In genomic region chr20:37651932-37652331, GRCh38 we compare ENCODE assay signal across 8 cellular contexts. TPM values are rescaled to one million over a fixed set of nuclear protein-coding genes. Genes with fewer than 3 reads are reported as not detected.
A peak's percentile ranks its signal among the peaks of the same experiment; 100 is the strongest.
DNase-seq lines count a peak whose midpoint lies in the region; ATAC-seq, FAIRE-seq and TF ChIP-seq lines count a peak whose summit lies in the region.

No MANE protein-coding gene starts in this region.

- POLR2A ChIA-PET in MCF 10A (lab: Yijun Ruan, JAX) (no interaction called here), GM12878 (lab: Charles Lee) (no interaction called here), HepG2 (lab: Yijun Ruan, JAX) (no interaction called here)

- H3K4me3 Mint-ChIP-seq in MCF 10A (ENCODE audit: unreplicated experiment): no peak overlapping the region

- H3K27me3 ChIP-seq in breast epithelium (peaks cover 0 to 6% of the 10 kb centered on the region in 2 donors), GM12878 (replicated peaks in 1 of 2; ENCODE audit: control insufficient read depth in 2 of 2, insufficient read depth in 2 of 2, low read length in 1 of 2) (peaks cover 0 to 7% of the 10 kb centered on the region in 2 experiments; a peak in 2 of 4 replicates), HepG2 (ENCODE audit: control insufficient read depth in 1 of 2, insufficient read depth in 2 of 2, low read length in 2 of 2) (peaks cover 0 to 12% of the 10 kb centered on the region in 2 experiments; a peak in 2 of 5 replicates), upper lobe of right lung (no peaks in the 10 kb centered on the region)
- peaks cover 4% of the 10 kb centered on the region for H3K27me3 ChIP-seq in effector memory CD4-positive, alpha-beta T cell (replicated peaks; ENCODE audit: control insufficient read depth, insufficient read depth, low read length, poor library complexity, severe bottlenecking)

- intact Hi-C loops in MCF 10A (cut with micrococcal nuclease): no loop called here
- intact Hi-C loops in breast epithelium (cut with DNase I; ENCODE audit: low total_unique reads): no loop called here
- intact Hi-C loops in GM12878 (cut with micrococcal nuclease; ENCODE audit: unreplicated experiment): loop anchor here (5.0 to 10.0 kb wide), 2 partner anchors 253 to 340 kb away; partner anchors contain the start of gene VSTM2L
- intact Hi-C loops in HepG2 (cut with micrococcal nuclease; ENCODE audit: unreplicated experiment): loop anchor here (1.0 kb wide), 1 partner anchor 245 kb away; no protein-coding TSS in a partner anchor
- intact Hi-C loops in upper lobe of right lung (cut with DNase I): no loop called here

- RAD21 ChIA-PET in GM12878 (lab: Charles Lee; ENCODE audit: unreplicated experiment): no interaction called here

- CTCF ChIA-PET in MCF 10A (lab: Yijun Ruan, JAX): interaction anchor here (1.0 kb wide), 1 partner anchor 28 kb away, joined by 3 read pairs; no protein-coding TSS in a partner anchor
- CTCF ChIA-PET in GM12878 (lab: Yijun Ruan, JAX): no interaction called here
- CTCF ChIA-PET in HepG2 (lab: Yijun Ruan, JAX; ENCODE audit: low intra/inter-chr PET ratio, low total read pairs): interaction anchor here (1.1 to 1.9 kb wide), 6 partner anchors 107 to 341 kb away, joined by 4 to 11 read pairs (median 8); partner anchors contain the start of gene VSTM2L

- peak; percentile 76 for TF ChIP-seq RAD21 in GM12878 (IDR thresholded peaks at IDR 0.05; ENCODE audit: insufficient read depth, low read depth, low read length)
- peak; percentile 97 for TF ChIP-seq RAD21 in HepG2 (CRISPR knock-in tag; IDR thresholded peaks at IDR 0.05)

- H3K27ac Mint-ChIP-seq in MCF 10A (ENCODE audit: low read depth, unreplicated experiment): no peak overlapping the region

- TF ChIP-seq EP300 in GM12878 (IDR thresholded peaks at IDR 0.05; ENCODE audit: borderline replicate concordance in 1 of 2, control insufficient read depth in 1 of 2, low read depth in 2 of 2, low read length in 2 of 2) (no peak), HepG2 (IDR thresholded peaks at IDR 0.05; ENCODE audit: low read depth in 2 of 2, low read length in 2 of 2) (no peak), HepG2 (CRISPR knock-in tag; IDR thresholded peaks at IDR 0.05; ENCODE audit: borderline replicate concordance) (no peak)

- peaks cover 4% of the 10 kb centered on the region for H3K4me1 Mint-ChIP-seq in MCF 10A (ENCODE audit: insufficient read depth, unreplicated experiment)

- H3K36me3 Mint-ChIP-seq in MCF 10A (ENCODE audit: insufficient read depth, unreplicated experiment): no peaks in the 10 kb centered on the region

- no peak overlapping the region for H3K9ac ChIP-seq in GM12878 (ENCODE audit: control insufficient read depth, insufficient read depth, low read length)
- no peak overlapping the region for H3K9ac ChIP-seq in HepG2 (ENCODE audit: insufficient read depth, low read depth, low read length)

- H3K79me2 ChIP-seq in GM12878 (ENCODE audit: control insufficient read depth, insufficient read depth, low read length) (no peaks in the 10 kb centered on the region), HepG2 (ENCODE audit: insufficient read depth, low read length) (no peaks in the 10 kb centered on the region)

- H3K4me1 ChIP-seq in breast epithelium (no peaks in the 10 kb centered on the region), GM12878 (ENCODE audit: control insufficient read depth, insufficient read depth, low read length) (no peaks in the 10 kb centered on the region), HepG2 (ENCODE audit: insufficient read depth, low read length) (no peaks in the 10 kb centered on the region), upper lobe of right lung (no peaks in the 10 kb centered on the region)
- H3K4me1 ChIP-seq in effector memory CD4-positive, alpha-beta T cell (ENCODE audit: control insufficient read depth, insufficient read depth, low read length, poor library complexity, severe bottlenecking): no peaks in the 10 kb centered on the region

- SMC1A ChIA-PET in GM12878 (lab: Charles Lee; ENCODE audit: uncharacterized antibody, unreplicated experiment): no interaction called here

- no peaks in the 10 kb centered on the region for H4K20me1 ChIP-seq in GM12878 (ENCODE audit: control insufficient read depth, insufficient read depth)
- no peaks in the 10 kb centered on the region for H4K20me1 ChIP-seq in HepG2 (ENCODE audit: insufficient read depth, low read length)

- in situ Hi-C loops in GM12878 (cut with MboI): no loop called here
- in situ Hi-C loops in HepG2 (cut with HindIII; ENCODE audit: extremely low pct_ligation_motif_present, low pct_unique_long_range_greater_than_20kb): loop anchor here (10.0 kb wide), 1 partner anchor 243 kb away; no protein-coding TSS in a partner anchor

- TF ChIP-seq CTCF in MCF 10A (IDR thresholded peaks at IDR 0.05; ENCODE audit: unreplicated experiment): peak; percentile 13
- TF ChIP-seq CTCF in breast epithelium (IDR thresholded peaks at IDR 0.05): peak in 1 of 3 donors; percentile 15
- TF ChIP-seq CTCF in GM12878 (IDR thresholded peaks at IDR 0.05 in 2 of 3, conservative IDR thresholded peaks at IDR 0.05 in 1 of 3; ENCODE audit: control insufficient read depth in 2 of 3, extremely low read depth in 1 of 3, insufficient read depth in 1 of 3, low read depth in 3 of 3, low read length in 3 of 3): peak; percentile 54 to 60 (median 56); a peak in 4 of 6 replicates
- TF ChIP-seq CTCF in HepG2 (CRISPR knock-in tag; IDR thresholded peaks at IDR 0.05): peak; percentile 96
- TF ChIP-seq CTCF in upper lobe of right lung (IDR thresholded peaks at IDR 0.05): peak; percentile 53

- DNase-seq in MCF 10A (ENCODE audit: unreplicated experiment): peak; percentile 52
- no peak for DNase-seq in breast epithelium (ENCODE audit: low spot score in 2 of 2)
- DNase-seq in NCI-H526 treated with DMSO at 0.1 percent for 48 hours (lab: John Stamatoyannopoulos, UW): peak; percentile 29
- no peak for DNase-seq in GM12878 (ENCODE audit: low read depth, low spot score)
- DNase-seq in HepG2 (ENCODE audit: low spot score): peak; percentile 51
- peak; percentile 75 for DNase-seq in upper lobe of right lung
- DNase-seq in GOT3 (lab: John Stamatoyannopoulos, UW): no peak
- no peak for DNase-seq in effector memory CD4-positive, alpha-beta T cell

- FAIRE-seq in GM12878 (lab: Jason Lieb, UNC): no peak
- FAIRE-seq in HepG2 (lab: Jason Lieb, UNC): peak; percentile 73

- H3K27me3 Mint-ChIP-seq in MCF 10A (ENCODE audit: insufficient read depth, unreplicated experiment): peaks cover 66% of the 10 kb centered on the region

- H3K9me3 Mint-ChIP-seq in MCF 10A (ENCODE audit: unreplicated experiment): no peaks in the 10 kb centered on the region

- H3K4me3 ChIP-seq in breast epithelium (no peak overlapping the region), GM12878 (no peak overlapping the region), HepG2 (replicated peaks in 1 of 3; ENCODE audit: insufficient read depth in 1 of 3, low read depth in 2 of 3, low read length in 3 of 3) (no peak overlapping the region), upper lobe of right lung (no peak overlapping the region)
- H3K4me3 ChIP-seq in effector memory CD4-positive, alpha-beta T cell (ENCODE audit: insufficient read depth, low read depth, low read length, poor library complexity, severe bottlenecking): no peak overlapping the region

- H3K36me3 ChIP-seq in breast epithelium (no peaks in the 10 kb centered on the region), GM12878 (ENCODE audit: control insufficient read depth in 2 of 2, insufficient read depth in 2 of 2, low read length in 1 of 2) (no peaks in the 10 kb centered on the region), HepG2 (replicated peaks in 1 of 2; ENCODE audit: control insufficient read depth in 1 of 2, insufficient read depth in 2 of 2, low read length in 2 of 2) (no peaks in the 10 kb centered on the region), upper lobe of right lung (no peaks in the 10 kb centered on the region)
- H3K36me3 ChIP-seq in effector memory CD4-positive, alpha-beta T cell (ENCODE audit: control insufficient read depth, insufficient read depth, low read length): no peaks in the 10 kb centered on the region

- H3K4me2 ChIP-seq in GM12878 (ENCODE audit: control insufficient read depth, insufficient read depth) (no peak overlapping the region), HepG2 (ENCODE audit: low read depth, low read length) (no peak overlapping the region)

- H2AFZ ChIP-seq in GM12878 (ENCODE audit: control insufficient read depth, low read depth, low read length) (no peak overlapping the region), HepG2 (ENCODE audit: low read length) (no peak overlapping the region)

- H3K27ac ChIP-seq in breast epithelium: no peak overlapping the region
- H3K27ac ChIP-seq in GM12878 (ENCODE audit: control insufficient read depth, insufficient read depth): no peak overlapping the region
- H3K27ac ChIP-seq in HepG2 (ENCODE audit: extremely low read length, insufficient read depth, low read length): no peak overlapping the region
- no peak overlapping the region for H3K27ac ChIP-seq in upper lobe of right lung
- H3K27ac ChIP-seq in effector memory CD4-positive, alpha-beta T cell (ENCODE audit: insufficient read depth, low read length, poor library complexity, severe bottlenecking): no peak overlapping the region

- peak; percentile 86 for ATAC-seq in GM12878
- peak; percentile 95 for ATAC-seq in HepG2
- ATAC-seq in upper lobe of right lung: peak; percentile 91

- 24% methylated on average over 5 of the region's 5 CpGs for WGBS in GM12878 (ENCODE audit: insufficient coverage, insufficient replicate concordance, low lambda C conversion rate, missing lambda C conversion rate)
- 17% methylated on average over 5 of the region's 5 CpGs for WGBS in HepG2 (ENCODE audit: low lambda C conversion rate)

- TF ChIP-seq POLR2A in breast epithelium (IDR thresholded peaks at IDR 0.05) (no peak), GM12878 (IDR thresholded peaks at IDR 0.05; ENCODE audit: low read depth, low read length) (no peak), HepG2 (IDR thresholded peaks at IDR 0.05; ENCODE audit: insufficient read depth in 1 of 2, low read depth in 2 of 2, low read length in 2 of 2) (no peak)

- BruUV-seq in MCF 10A (replicated peaks; lab: Mats Ljungman, UMichigan) (no TSS peak), GM12878 (replicated peaks; lab: Mats Ljungman, UMichigan) (no TSS peak), HepG2 (replicated peaks; lab: Mats Ljungman, UMichigan) (no TSS peak)

- no peaks in the 10 kb centered on the region for H3K9me3 ChIP-seq in breast epithelium
- no peaks in the 10 kb centered on the region for H3K9me3 ChIP-seq in GM12878 (replicated peaks; ENCODE audit: control insufficient read depth, insufficient read depth, low read length)
- H3K9me3 ChIP-seq in HepG2 (ENCODE audit: low read length): no peaks in the 10 kb centered on the region
- no peaks in the 10 kb centered on the region for H3K9me3 ChIP-seq in upper lobe of right lung
- no peaks in the 10 kb centered on the region for H3K9me3 ChIP-seq in effector memory CD4-positive, alpha-beta T cell (ENCODE audit: control insufficient read depth, low read length)

RNA-seq across cellular contexts. Expression of gene CTNNBL1, which starts 41.9 kb away (rescaled TPM):
- 44.9 and 45.2 TPM in 2 replicates for total RNA-seq in MCF 10A (2022)
- 10 to 100 TPM; 32.2 to 37.0 (median 32.4) TPM for total RNA-seq in breast epithelium
- total RNA-seq in GM12878 (2013; cell fraction: nucleolus; rRNA removed): 38.7 and 40.1 TPM in 2 replicates
- total RNA-seq in GM12878 (2014; rRNA removed): 43.1 TPM in 2 replicates
- 63.3 and 64.7 TPM in 2 replicates for total RNA-seq in GM12878 (2014; rRNA removed; fragmentation: Illumina TruSeq; extraction: Trizol)
- 79.7 and 87.3 TPM in 2 replicates for total RNA-seq in GM12878 (2021)
- polyA plus RNA-seq in GM12878 (2011; ENCODE audit: low read depth): 41.2 TPM
- polyA plus RNA-seq in GM12878 (2011; rRNA removed): 37.8 and 46.2 TPM in 2 replicates
- polyA plus RNA-seq in GM12878 (2011; cell fraction: cytosol; rRNA removed): 35.0 and 39.9 TPM in 2 replicates
- polyA plus RNA-seq in GM12878 (2011; cell fraction: nucleus; rRNA removed): 27.3 and 29.7 TPM in 2 replicates
- polyA plus RNA-seq in GM12878 (2012): 59.1 and 60.9 TPM in 2 replicates
- polyA plus RNA-seq in GM12878 (2014; fragmentation: Illumina TruSeq; extraction: Trizol): 69.6 and 82.7 TPM in 2 replicates
- 100 to 1,000 TPM in 1 of 2 experiments, 10 to 100 TPM in 1; 66.1 to 102 TPM for polyA plus RNA-seq in GM12878 (2014; fragmentation: Nextera tagmentation; extraction: Ambion mirVana)
- 59.9 and 62.8 TPM in 2 replicates for polyA plus RNA-seq in GM12878 (2014; rRNA removed)
- polyA plus RNA-seq in GM12878 (2016; fragmentation: Nextera tagmentation; extraction: Ambion mirVana): 100 to 1,000 TPM; 102 TPM
- 41.7 and 48.8 TPM in 2 replicates for polyA minus RNA-seq in GM12878 (2011; rRNA and poly(A)+ RNA removed)
- polyA minus RNA-seq in GM12878 (2011; cell fraction: cytosol; rRNA and poly(A)+ RNA removed): 13.4 and 18.1 TPM in 2 replicates
- polyA minus RNA-seq in GM12878 (2011; cell fraction: nucleus; rRNA and poly(A)+ RNA removed): 16.9 and 26.8 TPM in 2 replicates
- total RNA-seq in HepG2 (2016; rRNA removed; fragmentation: Illumina TruSeq; extraction: Trizol): 94.6 and 136 TPM in 2 replicates
- 43.5 and 49.5 TPM in 2 replicates for total RNA-seq in HepG2 (2016; cell fraction: cytosol; rRNA removed; fragmentation: Illumina TruSeq; extraction: Trizol; ENCODE audit: low read depth)
- total RNA-seq in HepG2 (2016; cell fraction: insoluble cytoplasmic fraction; rRNA removed; fragmentation: Illumina TruSeq; extraction: Trizol): 97.0 and 143 TPM in 2 replicates
- 53.6 and 54.9 TPM in 2 replicates for total RNA-seq in HepG2 (2016; cell fraction: membrane; rRNA removed; fragmentation: Illumina TruSeq; extraction: Trizol)
- total RNA-seq in HepG2 (2016; cell fraction: nucleus; rRNA removed; fragmentation: Illumina TruSeq; extraction: Trizol): 47.8 and 48.8 TPM in 2 replicates
- 47.0 and 49.3 TPM in 2 replicates for polyA plus RNA-seq in HepG2 (2011; rRNA removed)
- polyA plus RNA-seq in HepG2 (2011; cell fraction: cytosol; rRNA removed): 37.8 and 38.1 TPM in 2 replicates
- 17.2 and 18.0 TPM in 2 replicates for polyA plus RNA-seq in HepG2 (2011; cell fraction: nucleus; rRNA removed)
- 83.2 and 94.2 TPM in 2 replicates for polyA plus RNA-seq in HepG2 (2012)
- 53.4 and 54.1 TPM in 2 replicates for polyA plus RNA-seq in HepG2 (2016; cell fraction: cytosol; fragmentation: Illumina TruSeq; extraction: Trizol; ENCODE audit: low read depth)
- 156 and 162 TPM in 2 replicates for polyA plus RNA-seq in HepG2 (2016; cell fraction: insoluble cytoplasmic fraction; fragmentation: Illumina TruSeq; extraction: Trizol; ENCODE audit: low read depth)
- 50.8 and 57.2 TPM in 2 replicates for polyA plus RNA-seq in HepG2 (2016; cell fraction: membrane; fragmentation: Illumina TruSeq; extraction: Trizol; ENCODE audit: low read depth)
- polyA plus RNA-seq in HepG2 (2016; cell fraction: nucleus; fragmentation: Illumina TruSeq; extraction: Trizol; ENCODE audit: insufficient read depth, low read depth): 68.0 and 75.7 TPM in 2 replicates
- polyA minus RNA-seq in HepG2 (2011; rRNA and poly(A)+ RNA removed; ENCODE audit: low replicate concordance): 33.6 and 37.6 TPM in 2 replicates
- 27.5 and 33.1 TPM in 2 replicates for polyA minus RNA-seq in HepG2 (2011; cell fraction: cytosol; rRNA and poly(A)+ RNA removed)
- 33.5 and 36.7 TPM in 2 replicates for polyA minus RNA-seq in HepG2 (2011; cell fraction: nucleus; rRNA and poly(A)+ RNA removed)
- 52.8 TPM for total RNA-seq in upper lobe of right lung

Comparison
In these comparisons a context has a peak if more than half of its experiments do, and no peak if none do; other contexts are left out.
1. DNase-seq: peak in MCF 10A (single experiment), NCI-H526 treated with DMSO at 0.1 percent for 48 hours (single experiment), HepG2 (single experiment) and upper lobe of right lung (single experiment); none in breast epithelium (0 of 2), GM12878 (single experiment), GOT3 (single experiment) and effector memory CD4-positive, alpha-beta T cell (0 of 3).
2. intact Hi-C loops: an anchor here in GM12878 (5.0 to 10.0 kb wide) and HepG2 (1.0 kb wide); none called in MCF 10A, breast epithelium and upper lobe of right lung.
3. Peak in every context shown above with its lines, with median percentiles within 50 percentile points of each other: ATAC-seq.